14 cellular contexts compared by ENCODE assay signal in the genomic region with DNA sequence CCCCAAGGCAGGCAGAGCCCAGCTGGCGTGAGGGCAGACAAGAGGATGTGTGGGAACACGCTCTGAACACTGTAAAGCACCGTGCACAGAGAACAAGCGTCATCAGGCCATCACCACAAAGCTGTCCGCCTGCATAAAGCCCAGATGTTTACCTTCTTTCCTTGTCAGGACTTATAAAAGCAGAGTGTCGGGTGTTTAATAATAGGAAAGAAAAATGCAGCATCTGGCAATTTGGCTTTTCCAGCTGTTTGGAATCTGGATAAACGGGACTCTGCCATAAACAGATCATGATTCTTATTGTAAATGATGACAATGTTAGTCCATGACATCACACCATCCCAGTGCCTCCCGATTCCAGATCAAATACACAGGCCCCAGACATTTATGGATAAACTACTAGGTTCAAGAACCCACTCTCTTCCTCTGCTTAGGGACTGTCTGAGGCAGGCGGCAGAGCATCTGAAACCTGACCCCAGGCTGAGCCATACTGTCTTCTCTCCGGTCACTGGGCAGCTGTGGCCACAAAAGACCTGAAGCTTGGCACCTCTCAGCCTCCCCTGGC. TPM values are rescaled to one million over a fixed set of nuclear protein-coding genes. Genes with fewer than 3 reads are reported as not detected.
A peak's percentile ranks its signal among the peaks of the same experiment; 100 is the strongest.
DNase-seq lines count a peak whose midpoint lies in the region; ATAC-seq and TF ChIP-seq lines count a peak whose summit lies in the region.
"Had no signal": no experiment of that assay in that cellular context is flagged by ENCODE, and none has a peak within 500 bp of the region (broad histone marks: within the 10 kb centered on the region; RNA-seq: fewer than 3 reads in every experiment).

No MANE protein-coding gene starts in this region.

- H3K27me3 ChIP-seq in cardiac muscle cell (peaks cover 33% of the 10 kb centered on the region), vagina (no peaks in the 10 kb centered on the region)

- H3K36me3 Mint-ChIP-seq in activated CD4-positive, alpha-beta memory T cell treated with anti-CD3 and anti-CD28 coated beads, Interleukin-2, amount 10 ng/mL, durations not matched to agents 7 days and 5 days (ENCODE audit: low read depth): no peaks in the 10 kb centered on the region
- H3K36me3 Mint-ChIP-seq: activated naive CD8-positive, alpha-beta T cell; IgD-negative memory B cell had no signal

- peaks cover 61% of the 10 kb centered on the region for H3K27me3 Mint-ChIP-seq in activated CD4-positive, alpha-beta memory T cell treated with anti-CD3 and anti-CD28 coated beads, Interleukin-2, amount 10 ng/mL, durations not matched to agents 7 days and 5 days

- peak; percentile 46 to 66 for DNase-seq in cardiac muscle cell (ENCODE audit: low read depth in 1 of 2, low spot score in 1 of 2)
- DNase-seq in Right ventricle myocardium inferior (ENCODE audit: missing footprints): no peak
- peak; percentile 30 to 63 for DNase-seq in SHP77 (lab: John Stamatoyannopoulos, UW)
- DNase-seq in foreskin fibroblast: peak; percentile 91 to 92
- DNase-seq in vagina (ENCODE audit: extremely low spot score in 2 of 2): no peak
- DNase-seq in activated CD4-positive, alpha-beta T cell treated with anti-CD3 and anti-CD28 coated beads, Interleukin-2, amount 50 U/mL, for 4 hours: no peak
- no peak for DNase-seq in activated CD4-positive, alpha-beta memory T cell treated with anti-CD3 and anti-CD28 coated beads, Interleukin-2, amount 10 ng/mL, durations not matched to agents 7 days and 5 days
- no peak for DNase-seq in HPDE6-E6E7 (ENCODE audit: extremely low spot score)
- DNase-seq: dorsolateral prefrontal cortex, left cardiac atrium, NCI-H345 had no signal

- H3K27ac ChIP-seq in cardiac muscle cell (no peak overlapping the region), vagina (peak overlapping the region; percentile 55)
- H3K27ac ChIP-seq: dorsolateral prefrontal cortex, neutrophil had no signal

- H3K4me3 Mint-ChIP-seq in activated CD4-positive, alpha-beta memory T cell treated with anti-CD3 and anti-CD28 coated beads, Interleukin-2, amount 10 ng/mL, durations not matched to agents 7 days and 5 days: no peak overlapping the region
- H3K4me3 Mint-ChIP-seq: activated naive CD8-positive, alpha-beta T cell; IgD-negative memory B cell had no signal

- H3K27ac Mint-ChIP-seq in activated CD4-positive, alpha-beta memory T cell treated with anti-CD3 and anti-CD28 coated beads, Interleukin-2, amount 10 ng/mL, durations not matched to agents 7 days and 5 days: no peak overlapping the region
- H3K27ac Mint-ChIP-seq: activated naive CD8-positive, alpha-beta T cell; IgD-negative memory B cell had no signal

- no peak for ATAC-seq in Right ventricle myocardium inferior
- ATAC-seq: left cardiac atrium had no signal

- no peaks in the 10 kb centered on the region for H3K36me3 ChIP-seq in cardiac muscle cell
- H3K36me3 ChIP-seq in vagina: no peaks in the 10 kb centered on the region
- H3K36me3 ChIP-seq: neutrophil had no signal

- peaks cover 7% of the 10 kb centered on the region for H3K4me1 Mint-ChIP-seq in activated CD4-positive, alpha-beta memory T cell treated with anti-CD3 and anti-CD28 coated beads, Interleukin-2, amount 10 ng/mL, durations not matched to agents 7 days and 5 days

- TF ChIP-seq CTCF in cardiac muscle cell (IDR thresholded peaks at IDR 0.05; ENCODE audit: low read depth, low read length): no peak
- no peak for TF ChIP-seq CTCF in foreskin fibroblast (IDR thresholded peaks at IDR 0.05; ENCODE audit: low read depth, low read length)
- TF ChIP-seq CTCF in vagina (IDR thresholded peaks at IDR 0.05): no peak

- H3K4me1 ChIP-seq in cardiac muscle cell (ENCODE audit: low read depth): peaks cover 5% of the 10 kb centered on the region
- peaks cover 25% of the 10 kb centered on the region for H3K4me1 ChIP-seq in vagina

- no peak for TF ChIP-seq POLR2A in vagina (IDR thresholded peaks at IDR 0.05)

- H3K4me3 ChIP-seq in cardiac muscle cell (no peak overlapping the region), foreskin fibroblast (ENCODE audit: low read depth in 1 of 2, low read length in 2 of 2) (peak overlapping the region in 1 of 2 donors; percentile 32), vagina (no peak overlapping the region)
- H3K4me3 ChIP-seq: dorsolateral prefrontal cortex had no signal

- POLR2A ChIA-PET in activated CD4-positive, alpha-beta memory T cell treated with anti-CD3 and anti-CD28 coated beads, Interleukin-2, amount 10 ng/mL, durations not matched to agents 7 days and 5 days (lab: Charles Lee): no interaction called here

- no peaks in the 10 kb centered on the region for H3K9me3 Mint-ChIP-seq in activated CD4-positive, alpha-beta memory T cell treated with anti-CD3 and anti-CD28 coated beads, Interleukin-2, amount 10 ng/mL, durations not matched to agents 7 days and 5 days
- H3K9me3 Mint-ChIP-seq: IgD-negative memory B cell had no signal

- H3K9me3 ChIP-seq in cardiac muscle cell (ENCODE audit: low read depth) (no peaks in the 10 kb centered on the region), vagina (no peaks in the 10 kb centered on the region)
- H3K9me3 ChIP-seq: neutrophil had no signal

- intact Hi-C loops in Right ventricle myocardium inferior (cut with DNase I) (no loop called here), vagina (cut with DNase I) (no loop called here)

- CTCF ChIA-PET in activated CD4-positive, alpha-beta memory T cell treated with anti-CD3 and anti-CD28 coated beads, Interleukin-2, amount 10 ng/mL, durations not matched to agents 7 days and 5 days (lab: Charles Lee): no interaction called here

RNA-seq across cellular contexts. Expression of a gene that starts 4.2 kb away (rescaled TPM):
- total RNA-seq in cardiac muscle cell (0.11 and 0.95 TPM in 2 replicates), Right ventricle myocardium inferior (not detected), vagina (1.2 TPM)
- polyA plus RNA-seq in cardiac muscle cell: 0.10 and 0.77 TPM in 2 replicates
- not detected for total RNA-seq in activated CD4-positive, alpha-beta memory T cell treated with anti-CD3 and anti-CD28 coated beads, Interleukin-2, amount 10 ng/mL, durations not matched to agents 7 days and 5 days
- polyA plus RNA-seq: IgD-negative memory B cell had no signal

Comparison
In these comparisons a context has a peak if more than half of its experiments do, and no peak if none do; other contexts are left out.
1. DNase-seq: peak in cardiac muscle cell (2 of 2), SHP77 (2 of 2) and foreskin fibroblast (2 of 2); none in Right ventricle myocardium inferior (single experiment), vagina (0 of 2), activated CD4-positive, alpha-beta T cell treated with anti-CD3 and anti-CD28 coated beads, Interleukin-2, amount 50 U/mL, for 4 hours (0 of 2), activated CD4-positive, alpha-beta memory T cell treated with anti-CD3 and anti-CD28 coated beads, Interleukin-2, amount 10 ng/mL, durations not matched to agents 7 days and 5 days (single experiment) and HPDE6-E6E7 (single experiment).